In genomic region chr6:85460154-85460950, GRCh38 we compare ENCODE assay signal across 11 cellular contexts. TPM values are rescaled to one million over a fixed set of nuclear protein-coding genes. Genes with fewer than 3 reads are reported as not detected.
DNase-seq lines count a peak whose midpoint lies in the region; ATAC-seq and TF ChIP-seq lines count a peak whose summit lies in the region.
"Had no signal": no experiment of that assay in that cellular context is flagged by ENCODE, and none has a peak within 500 bp of the region (broad histone marks: within the 10 kb centered on the region; RNA-seq: fewer than 3 reads in every experiment).

No MANE protein-coding gene starts in this region.

- no peak for TF ChIP-seq CTCF in CD8-positive, alpha-beta T cell (IDR thresholded peaks at IDR 0.05)
- TF ChIP-seq CTCF in ascending aorta (IDR thresholded peaks at IDR 0.05), result no peak

- H3K4me3 Mint-ChIP-seq in CD8-positive, alpha-beta T cell, result peak overlapping the region; percentile 42
- peak overlapping the region; percentile 54 for H3K4me3 Mint-ChIP-seq in natural killer cell treated with Interleukin-12 subunit alpha and Interleukin-12 subunit beta and Interleukin-15 and Interleukin-18, amount 100 ng/mL, for 72 hours
- H3K4me3 Mint-ChIP-seq: neural progenitor cell had no signal

- no peaks in the 10 kb centered on the region for H3K9me3 ChIP-seq in CD8-positive, alpha-beta T cell (ENCODE audit: low read length)
- H3K9me3 ChIP-seq in ascending aorta, result no peaks in the 10 kb centered on the region

- peaks cover 98% of the 10 kb centered on the region for H3K4me1 Mint-ChIP-seq in CD8-positive, alpha-beta T cell (ENCODE audit: low read depth)
- H3K4me1 Mint-ChIP-seq in natural killer cell treated with Interleukin-12 subunit alpha and Interleukin-12 subunit beta and Interleukin-15 and Interleukin-18, amount 100 ng/mL, for 72 hours (ENCODE audit: low read depth in 2 of 2), result peaks cover 41 to 48% of the 10 kb centered on the region in 2 donors

- DNase-seq in CD8-positive, alpha-beta T cell, result no peak
- DNase-seq in ascending aorta (ENCODE audit: low spot score in 2 of 2) (no peak), hypothalamus (lab: John Stamatoyannopoulos, UW) (no peak), AG20443 (ENCODE audit: low spot score) (no peak)
- DNase-seq in natural killer cell treated with Interleukin-12 subunit alpha and Interleukin-12 subunit beta and Interleukin-15 and Interleukin-18, amount 100 ng/mL, for 72 hours (ENCODE audit: low spot score), result no peak
- DNase-seq in activated CD4-positive, alpha-beta T cell treated with anti-CD3 and anti-CD28 coated beads, Interleukin-2, amount 50 U/mL, for 4 hours, result no peak
- DNase-seq: NCI-H1105 treated with DMSO at 0.1 percent for 48 hours; stimulated activated naive CD4-positive, alpha-beta T cell treated with Interleukin-2 at 50 U/mL for 16 hours had no signal

- CTCF ChIA-PET in CD8-positive, alpha-beta T cell (lab: Charles Lee), result interaction anchor here (1.3 to 8.3 kb wide), 3 partner anchors 10 to 23 kb away, joined by 3 to 74 read pairs (median 41); partner anchors contain the start of gene NT5E

- H3K27me3 ChIP-seq in CD8-positive, alpha-beta T cell (ENCODE audit: insufficient read depth, low read length), result no peaks in the 10 kb centered on the region
- no peaks in the 10 kb centered on the region for H3K27me3 ChIP-seq in ascending aorta
- H3K27me3 ChIP-seq: neural progenitor cell had no signal

- no peak overlapping the region for H3K4me3 ChIP-seq in CD8-positive, alpha-beta T cell (ENCODE audit: low read depth, low read length)
- no peak overlapping the region for H3K4me3 ChIP-seq in ascending aorta
- H3K4me3 ChIP-seq: neural progenitor cell had no signal

- POLR2A ChIA-PET in CD8-positive, alpha-beta T cell (lab: Charles Lee), result interaction anchor here (1.6 to 3.3 kb wide), 2 partner anchors 10 to 218 kb away, joined by 5 to 16 read pairs; partner anchors contain the start of gene NT5E

- H3K36me3 Mint-ChIP-seq in CD8-positive, alpha-beta T cell, result peaks cover 5% of the 10 kb centered on the region
- H3K36me3 Mint-ChIP-seq in natural killer cell treated with Interleukin-12 subunit alpha and Interleukin-12 subunit beta and Interleukin-15 and Interleukin-18, amount 100 ng/mL, for 72 hours, result no peaks in the 10 kb centered on the region
- H3K36me3 Mint-ChIP-seq: neural progenitor cell had no signal

- H3K27ac Mint-ChIP-seq in CD8-positive, alpha-beta T cell, result peak overlapping the region; percentile 92
- H3K27ac Mint-ChIP-seq in natural killer cell treated with Interleukin-12 subunit alpha and Interleukin-12 subunit beta and Interleukin-15 and Interleukin-18, amount 100 ng/mL, for 72 hours, result peak overlapping the region; percentile 58 to 74
- H3K27ac Mint-ChIP-seq: neural progenitor cell had no signal

- no peak for ATAC-seq in CD8-positive, alpha-beta T cell
- ATAC-seq in HG02588 (IDR thresholded peaks at IDR 0.05; ENCODE audit: unreplicated experiment), result peak; percentile 36
- no peak for ATAC-seq in natural killer cell treated with Interleukin-12 subunit alpha and Interleukin-12 subunit beta and Interleukin-15 and Interleukin-18, amount 100 ng/mL, for 72 hours
- ATAC-seq in GM18868 (IDR thresholded peaks at IDR 0.05; ENCODE audit: unreplicated experiment), result no peak

- H3K9me3 Mint-ChIP-seq in CD8-positive, alpha-beta T cell, result no peaks in the 10 kb centered on the region
- H3K9me3 Mint-ChIP-seq in natural killer cell treated with Interleukin-12 subunit alpha and Interleukin-12 subunit beta and Interleukin-15 and Interleukin-18, amount 100 ng/mL, for 72 hours, result no peaks in the 10 kb centered on the region
- H3K9me3 Mint-ChIP-seq: neural progenitor cell had no signal

- H3K27me3 Mint-ChIP-seq in CD8-positive, alpha-beta T cell (ENCODE audit: low read depth), result peaks cover 2% of the 10 kb centered on the region
- peaks cover 37 to 54% of the 10 kb centered on the region in 2 donors for H3K27me3 Mint-ChIP-seq in natural killer cell treated with Interleukin-12 subunit alpha and Interleukin-12 subunit beta and Interleukin-15 and Interleukin-18, amount 100 ng/mL, for 72 hours

- intact Hi-C loops in CD8-positive, alpha-beta T cell (cut with DNase I, micrococcal nuclease), result loop anchor here in 1 of 2 experiments (5.0 kb wide), 1 partner anchor 132 kb away; the partner anchor contains the start of gene SNX14
- intact Hi-C loops in ascending aorta (cut with DNase I), result loop anchor here (5.0 to 10.0 kb wide), 3 partner anchors 214 to 1036 kb away; no protein-coding TSS in a partner anchor

- H3K4me1 ChIP-seq in CD8-positive, alpha-beta T cell (ENCODE audit: insufficient read depth, low read length), result peaks cover 100% of the 10 kb centered on the region
- H3K4me1 ChIP-seq in ascending aorta, result peaks cover 15 to 79% of the 10 kb centered on the region in 2 donors
- H3K4me1 ChIP-seq: neural progenitor cell had no signal

- H3K27ac ChIP-seq in CD8-positive, alpha-beta T cell (ENCODE audit: low read depth, low read length), result peak overlapping the region; percentile 22
- peak overlapping the region; percentile 90 to 93 for H3K27ac ChIP-seq in ascending aorta
- H3K27ac ChIP-seq: neural progenitor cell had no signal

- no peaks in the 10 kb centered on the region for H3K36me3 ChIP-seq in CD8-positive, alpha-beta T cell (ENCODE audit: insufficient read depth, low read length)
- H3K36me3 ChIP-seq in ascending aorta, result no peaks in the 10 kb centered on the region
- H3K36me3 ChIP-seq: neural progenitor cell had no signal

RNA-seq across cellular contexts. Expression of gene NT5E, which starts 10.5 kb away (rescaled TPM):
- total RNA-seq in CD8-positive, alpha-beta T cell, result 10 to 100 TPM; 12.7 to 13.0 TPM
- 143 TPM for total RNA-seq in ascending aorta
- total RNA-seq in natural killer cell treated with Interleukin-12 subunit alpha and Interleukin-12 subunit beta and Interleukin-15 and Interleukin-18, amount 100 ng/mL, for 72 hours, result under 1 TPM in 1 of 2 donors, not detected in 1; 0.56 TPM

Comparison
In these comparisons a context has a peak if more than half of its experiments do, and no peak if none do; other contexts are left out.
1. RNA of gene NT5E, which starts 10.5 kb away (total RNA-seq): 143 TPM in ascending aorta (single experiment); 12.7 to 13.0 TPM in CD8-positive, alpha-beta T cell and 0.56 TPM in natural killer cell treated with Interleukin-12 subunit alpha and Interleukin-12 subunit beta and Interleukin-15 and Interleukin-18, amount 100 ng/mL, for 72 hours; every median in the first group is over 10 times any median in the second.